Comparison of ENCODE assay signal across 16 cellular contexts in genomic region chr13:33865945-33866344, GRCh38. TPM values are rescaled to one million over a fixed set of nuclear protein-coding genes. Genes with fewer than 3 reads are reported as not detected.
A peak's percentile ranks its signal among the peaks of the same experiment; 100 is the strongest.
DNase-seq lines count a peak whose midpoint lies in the region; ATAC-seq and TF ChIP-seq lines count a peak whose summit lies in the region.
"Had no signal": no experiment of that assay in that cellular context is flagged by ENCODE, and none has a peak within 500 bp of the region (broad histone marks: within the 10 kb centered on the region; RNA-seq: fewer than 3 reads in every experiment).

No MANE protein-coding gene starts in this region.

- H3K27me3 Mint-ChIP-seq in T-helper 17 cell: no peaks in the 10 kb centered on the region
- H3K27me3 Mint-ChIP-seq in T-cell: no peaks in the 10 kb centered on the region
- no peaks in the 10 kb centered on the region for H3K27me3 Mint-ChIP-seq in type B pancreatic cell
- H3K27me3 Mint-ChIP-seq: natural killer cell treated with Interleukin-12 subunit alpha and Interleukin-12 subunit beta and Interleukin-15 and Interleukin-18, amount 100 ng/mL, for 72 hours had no signal

- H3K27ac Mint-ChIP-seq in T-helper 17 cell (no peak overlapping the region), T-cell (no peak overlapping the region), type B pancreatic cell (no peak overlapping the region)
- H3K27ac Mint-ChIP-seq: natural killer cell treated with Interleukin-12 subunit alpha and Interleukin-12 subunit beta and Interleukin-15 and Interleukin-18, amount 100 ng/mL, for 72 hours had no signal

- H3K36me3 Mint-ChIP-seq in T-helper 17 cell (ENCODE audit: low read depth) (no peaks in the 10 kb centered on the region), T-cell (peaks cover 2% of the 10 kb centered on the region), type B pancreatic cell (peaks cover 8% of the 10 kb centered on the region)
- H3K36me3 Mint-ChIP-seq: natural killer cell treated with Interleukin-12 subunit alpha and Interleukin-12 subunit beta and Interleukin-15 and Interleukin-18, amount 100 ng/mL, for 72 hours had no signal

- CTCF ChIA-PET in T-cell (lab: Charles Lee): no interaction called here

- H3K27me3 ChIP-seq in GM06990 (replicated peaks; ENCODE audit: control insufficient read depth, insufficient read depth, low read length): no peaks in the 10 kb centered on the region
- H3K27me3 ChIP-seq: dorsolateral prefrontal cortex, sigmoid colon had no signal

- no peaks in the 10 kb centered on the region for H3K9me3 Mint-ChIP-seq in T-cell
- peaks cover 6% of the 10 kb centered on the region for H3K9me3 Mint-ChIP-seq in type B pancreatic cell

- ATAC-seq in GM19043 (IDR thresholded peaks at IDR 0.05; ENCODE audit: low read depth, unreplicated experiment) (peak; percentile 89), GM21786 (IDR thresholded peaks at IDR 0.05; ENCODE audit: unreplicated experiment) (peak; percentile 95), HG03196 (IDR thresholded peaks at IDR 0.05; ENCODE audit: unreplicated experiment) (peak; percentile 93), T-helper 17 cell (no peak), T-cell (replicated peaks in 1 of 4) (no peak)
- no peak for ATAC-seq in activated CD4-positive, CD25-positive, alpha-beta regulatory T cell treated with anti-CD3 and anti-CD28 coated beads, Interleukin-2, amount 50 U/mL, for 24 hours
- ATAC-seq: A549; natural killer cell treated with Interleukin-12 subunit alpha and Interleukin-12 subunit beta and Interleukin-15 and Interleukin-18, amount 100 ng/mL, for 72 hours had no signal

- POLR2A ChIA-PET in T-cell (lab: Charles Lee): no interaction called here

- TF ChIP-seq CTCF in GM06990 (IDR thresholded peaks at IDR 0.05; ENCODE audit: insufficient read depth, low read length, poor library complexity, severe bottlenecking) (no peak), type B pancreatic cell (conservative IDR thresholded peaks at IDR 0.05) (no peak)

- no peaks in the 10 kb centered on the region for H3K9me3 ChIP-seq in T-helper 17 cell (ENCODE audit: control insufficient read depth, low read length, poor library complexity, severe bottlenecking)
- H3K9me3 ChIP-seq: A549, sigmoid colon, thoracic aorta had no signal

- DNase-seq in GM06990 (ENCODE audit: extremely low read depth, insufficient read length): peak; percentile 18
- no peak for DNase-seq in T-helper 17 cell
- DNase-seq in T-cell: no peak
- DNase-seq in type B pancreatic cell (ENCODE audit: extremely low spot score, unreplicated experiment): no peak
- DNase-seq: anterior cingulate cortex, DMS153, dorsolateral prefrontal cortex, NCI-H226, sigmoid colon had no signal

- H3K4me3 Mint-ChIP-seq in T-helper 17 cell (no peak overlapping the region), T-cell (no peak overlapping the region), type B pancreatic cell (no peak overlapping the region)
- H3K4me3 Mint-ChIP-seq: natural killer cell treated with Interleukin-12 subunit alpha and Interleukin-12 subunit beta and Interleukin-15 and Interleukin-18, amount 100 ng/mL, for 72 hours had no signal

- H3K4me1 Mint-ChIP-seq in T-helper 17 cell: no peaks in the 10 kb centered on the region
- H3K4me1 Mint-ChIP-seq in T-cell: no peaks in the 10 kb centered on the region
- peaks cover 3% of the 10 kb centered on the region for H3K4me1 Mint-ChIP-seq in type B pancreatic cell (ENCODE audit: unreplicated experiment)

- H3K36me3 ChIP-seq in GM06990 (ENCODE audit: control insufficient read depth, insufficient read depth, low read length): no peaks in the 10 kb centered on the region
- H3K36me3 ChIP-seq: sigmoid colon, thoracic aorta had no signal

- no peak overlapping the region for H3K4me3 ChIP-seq in GM06990 (replicated peaks; ENCODE audit: low read depth, low read length)
- H3K4me3 ChIP-seq: A549, dorsolateral prefrontal cortex, sigmoid colon, thoracic aorta had no signal

RNA-seq across cellular contexts. Expression of gene RFC3, which starts 48.0 kb away (rescaled TPM):
- total RNA-seq in T-helper 17 cell (1 to 10 TPM; 4.6 to 6.2 TPM), T-cell (1 to 10 TPM; 5.7 to 8.7 (median 6.1) TPM), type B pancreatic cell (ENCODE audit: low replicate concordance) (16.7 and 30.0 TPM in 2 replicates)

Comparison
In these comparisons a context has a peak if more than half of its experiments do, and no peak if none do; other contexts are left out.
1. ATAC-seq: peak in GM19043 (single experiment), GM21786 (single experiment) and HG03196 (single experiment); none in T-helper 17 cell (single experiment), activated CD4-positive, CD25-positive, alpha-beta regulatory T cell treated with anti-CD3 and anti-CD28 coated beads, Interleukin-2, amount 50 U/mL, for 24 hours (0 of 2) and T-cell (0 of 4).